In genomic region chr6:165106261-165106660, GRCh38 we compare ENCODE assay signal across 17 cellular contexts.
A peak's percentile ranks its signal among the peaks of the same experiment; 100 is the strongest.
DNase-seq lines count a peak whose midpoint lies in the region; ATAC-seq and TF ChIP-seq lines count a peak whose summit lies in the region.
"Had no signal": no experiment of that assay in that cellular context is flagged by ENCODE, and none has a peak within 500 bp of the region (broad histone marks: within the 10 kb centered on the region; RNA-seq: fewer than 3 reads in every experiment).

No MANE protein-coding gene starts in this region.

- no peak overlapping the region for H4K5ac ChIP-seq in mesendoderm (ENCODE audit: low read length)

- WGBS in mesendoderm (ENCODE audit: extremely low coverage, insufficient coverage, low lambda C conversion rate): no CpG with 5 or more reads among the region's 2 CpGs

- no peak overlapping the region for H3K18ac ChIP-seq in mesendoderm (ENCODE audit: low read length)

- no peaks in the 10 kb centered on the region for H3K9me3 ChIP-seq in RWPE2 (ENCODE audit: severe bottlenecking)

- no peaks in the 10 kb centered on the region for H3K4me1 Mint-ChIP-seq in GM23338
- H3K4me1 Mint-ChIP-seq: B cell had no signal

- H3K9me2 ChIP-seq in GM23338 (ENCODE audit: insufficient read depth): no peaks in the 10 kb centered on the region

- TF ChIP-seq CTCF in RWPE2 (IDR thresholded peaks at IDR 0.05; ENCODE audit: poor library complexity, severe bottlenecking): no peak
- TF ChIP-seq CTCF in epithelial cell of esophagus (IDR thresholded peaks at IDR 0.05; ENCODE audit: insufficient read depth, low read depth, low read length, missing control alignments): no peak
- no peak for TF ChIP-seq CTCF in GM23338 (conservative IDR thresholded peaks at IDR 0.05; ENCODE audit: low read depth in 2 of 2)
- no peak for TF ChIP-seq CTCF in omental fat pad (IDR thresholded peaks at IDR 0.05)

- ATAC-seq in RWPE2 (ENCODE audit: low read depth): peak; percentile 90
- ATAC-seq in GM23338: no peak
- ATAC-seq in omental fat pad (ENCODE audit: low FRiP score): no peak
- ATAC-seq: GM12878 had no signal

- H3K9me3 Mint-ChIP-seq in GM23338: peaks cover 19% of the 10 kb centered on the region

- H3F3A ChIP-seq in GM23338 (replicated peaks; ENCODE audit: low read depth): no peaks in the 10 kb centered on the region

- peak; percentile 56 for DNase-seq in GM03348 (ENCODE audit: low spot score)
- peak; percentile 76 for DNase-seq in RWPE2 (ENCODE audit: low spot score)
- DNase-seq in epithelial cell of esophagus (ENCODE audit: low read depth): peak; percentile 99
- DNase-seq in mesendoderm: peak; percentile 1
- DNase-seq in GM23338 (ENCODE audit: low spot score): no peak
- DNase-seq in stimulated activated CD4-positive, alpha-beta T cell treated with anti-CD3 and anti-CD28 coated beads, Interleukin-15, amount 100 ng/mL, for 24 hours: no peak
- no peak for DNase-seq in KBM-7
- DNase-seq in omental fat pad (ENCODE audit: low spot score): no peak
- DNase-seq: ACHN; C1 segment of cervical spinal cord; Calu3; CD4-positive, alpha-beta T cell; DMS 273 treated with DMSO at 0.1 percent for 48 hours; H7; IMR-90 had no signal

- H3K4me3 Mint-ChIP-seq in GM23338: no peak overlapping the region
- H3K4me3 Mint-ChIP-seq: B cell; CD4-positive, alpha-beta T cell had no signal

- H3K4me3 ChIP-seq in RWPE2 (ENCODE audit: severe bottlenecking) (no peak overlapping the region), epithelial cell of esophagus (ENCODE audit: low read length) (no peak overlapping the region), mesendoderm (ENCODE audit: low read length) (no peak overlapping the region), GM23338 (no peak overlapping the region)
- H3K4me3 ChIP-seq: GM12878 had no signal

- H3K27ac ChIP-seq in RWPE2 (ENCODE audit: poor library complexity, severe bottlenecking) (peak overlapping the region; percentile 81), mesendoderm (ENCODE audit: low read depth, low read length) (no peak overlapping the region), GM23338 (ENCODE audit: low read depth) (no peak overlapping the region)

- no peak overlapping the region for H3K56ac ChIP-seq in mesendoderm (ENCODE audit: low read length)

- no peak overlapping the region for H2AK5ac ChIP-seq in mesendoderm (ENCODE audit: low read length)

- H3K9ac ChIP-seq in mesendoderm (ENCODE audit: low read length): no peak overlapping the region

- H3K4me2 ChIP-seq in mesendoderm (ENCODE audit: low read length) (no peak overlapping the region), GM23338 (no peak overlapping the region)

- H4K20me1 ChIP-seq in GM23338 (replicated peaks; ENCODE audit: insufficient read depth): no peaks in the 10 kb centered on the region

- no peaks in the 10 kb centered on the region for H3K27me3 Mint-ChIP-seq in GM23338 (ENCODE audit: insufficient read depth, low read depth, poor library complexity)
- H3K27me3 Mint-ChIP-seq: B cell; CD4-positive, alpha-beta T cell had no signal

- no peak overlapping the region for H2BK5ac ChIP-seq in mesendoderm (ENCODE audit: low read length)

- H2AFZ ChIP-seq in GM23338: no peak overlapping the region

- H3K36me3 ChIP-seq in RWPE2 (ENCODE audit: low read depth) (no peaks in the 10 kb centered on the region), mesendoderm (ENCODE audit: control insufficient read depth, insufficient read depth, low read length) (no peaks in the 10 kb centered on the region), GM23338 (ENCODE audit: insufficient read depth) (no peaks in the 10 kb centered on the region)

- no peak overlapping the region for H2BK120ac ChIP-seq in mesendoderm (ENCODE audit: low read depth, low read length)

- no peak overlapping the region for H3K27ac Mint-ChIP-seq in GM23338
- H3K27ac Mint-ChIP-seq: B cell; CD4-positive, alpha-beta T cell had no signal

- H2BK15ac ChIP-seq in mesendoderm (replicated peaks; ENCODE audit: low read depth): no peak overlapping the region

- no peaks in the 10 kb centered on the region for H3K27me3 ChIP-seq in RWPE2 (ENCODE audit: insufficient read depth, poor library complexity, severe bottlenecking)
- no peaks in the 10 kb centered on the region for H3K27me3 ChIP-seq in mesendoderm (ENCODE audit: insufficient read depth, low read length, poor library complexity)
- no peaks in the 10 kb centered on the region for H3K27me3 ChIP-seq in GM23338 (ENCODE audit: insufficient read depth)

- H3K23ac ChIP-seq in mesendoderm (ENCODE audit: low read length): no peak overlapping the region

- in situ Hi-C loops in KBM-7 (cut with MboI; ENCODE audit: low pct_unique_long_range_greater_than_20kb, low sequenced_read_pairs): no loop called here

- H3K36me3 Mint-ChIP-seq in GM23338 (ENCODE audit: low read depth): peaks cover 9% of the 10 kb centered on the region

- H3K4ac ChIP-seq in mesendoderm (ENCODE audit: low read depth, low read length): no peak overlapping the region

- no peak overlapping the region for H4K8ac ChIP-seq in mesendoderm (ENCODE audit: low read depth, low read length)

- peaks cover 16% of the 10 kb centered on the region for H3K4me1 ChIP-seq in RWPE2 (ENCODE audit: insufficient read depth, poor library complexity, severe bottlenecking)
- no peaks in the 10 kb centered on the region for H3K4me1 ChIP-seq in mesendoderm (ENCODE audit: control insufficient read depth, low read depth, low read length)
- H3K4me1 ChIP-seq in GM23338 (ENCODE audit: insufficient read depth): no peaks in the 10 kb centered on the region

- no peaks in the 10 kb centered on the region for H3K79me2 ChIP-seq in mesendoderm (ENCODE audit: control insufficient read depth, insufficient read depth, low read length)
- no peaks in the 10 kb centered on the region for H3K79me2 ChIP-seq in GM23338 (replicated peaks; ENCODE audit: insufficient read depth)

- H3K79me1 ChIP-seq in mesendoderm (ENCODE audit: low read length): no peaks in the 10 kb centered on the region

TF ChIP-seq in GM23338, 12 proteins besides CTCF, POLR2A, EP300 and RAD21 (continues in another document):
- no peak for TF ChIP-seq EZH2 (IDR thresholded peaks at IDR 0.05; ENCODE audit: low read depth, unreplicated experiment)
- TF ChIP-seq ZNF114 (CRISPR knock-in tag; IDR thresholded peaks at IDR 0.05): no peak
- TF ChIP-seq EZH2phosphoT487 (IDR thresholded peaks at IDR 0.05; ENCODE audit: unreplicated experiment): no peak
- no peak for TF ChIP-seq STAT1 (IDR thresholded peaks at IDR 0.05; ENCODE audit: unreplicated experiment)
- no peak for TF ChIP-seq ZNF462 (CRISPR knock-in tag; IDR thresholded peaks at IDR 0.05)
- TF ChIP-seq JUNB (IDR thresholded peaks at IDR 0.05; ENCODE audit: unreplicated experiment): no peak
- TF ChIP-seq CREB1 (CRISPR knock-in tag; IDR thresholded peaks at IDR 0.05; ENCODE audit: low read depth): no peak

Comparison
In these comparisons a context has a peak if more than half of its experiments do, and no peak if none do; other contexts are left out.
1. DNase-seq: peak in GM03348 (single experiment), RWPE2 (single experiment), epithelial cell of esophagus (single experiment) and mesendoderm (single experiment); none in GM23338 (single experiment), stimulated activated CD4-positive, alpha-beta T cell treated with anti-CD3 and anti-CD28 coated beads, Interleukin-15, amount 100 ng/mL, for 24 hours (single experiment), KBM-7 (single experiment) and omental fat pad (single experiment).